ENCODE assay signal across 12 cellular contexts in genomic region chr1:198024782-198025181, GRCh38.
DNase-seq lines count a peak whose midpoint lies in the region; ATAC-seq and TF ChIP-seq lines count a peak whose summit lies in the region.
"Had no signal": no experiment of that assay in that cellular context is flagged by ENCODE, and none has a peak within 500 bp of the region (broad histone marks: within the 10 kb centered on the region; RNA-seq: fewer than 3 reads in every experiment).

No MANE protein-coding gene starts in this region.

- H3K27me3 ChIP-seq in CD4-positive, alpha-beta T cell (ENCODE audit: control insufficient read depth, insufficient read depth, low read length), result no peaks in the 10 kb centered on the region

- H3K36me3 Mint-ChIP-seq in activated naive CD4-positive, alpha-beta T cell treated with anti-CD3 and anti-CD28 coated beads, Interleukin-2, amount 50 U/mL, for 72 hours, result no peaks in the 10 kb centered on the region
- H3K36me3 Mint-ChIP-seq in CD4-positive, alpha-beta T cell (ENCODE audit: low read depth), result no peaks in the 10 kb centered on the region
- H3K36me3 Mint-ChIP-seq: activated CD4-positive, alpha-beta memory T cell treated with anti-CD3 and anti-CD28 coated beads for 36 hours had no signal

- H3K9me3 ChIP-seq in CD4-positive, alpha-beta T cell (ENCODE audit: control insufficient read depth, low read length), result no peaks in the 10 kb centered on the region

- H3K4me3 ChIP-seq in epithelial cell of esophagus (ENCODE audit: low read length), result no peak overlapping the region

- H3K27ac Mint-ChIP-seq in activated naive CD4-positive, alpha-beta T cell treated with anti-CD3 and anti-CD28 coated beads, Interleukin-2, amount 50 U/mL, for 72 hours, result no peak overlapping the region
- H3K27ac Mint-ChIP-seq in CD4-positive, alpha-beta T cell, result no peak overlapping the region
- H3K27ac Mint-ChIP-seq: activated CD4-positive, alpha-beta memory T cell treated with anti-CD3 and anti-CD28 coated beads for 36 hours had no signal

- H3K27ac ChIP-seq in CD4-positive, alpha-beta T cell (ENCODE audit: low read depth, low read length), result no peak overlapping the region

- POLR2A ChIA-PET in CD4-positive, alpha-beta T cell (lab: Charles Lee), result interaction anchor here (0.5 kb wide), 1 partner anchor 1148 kb away, joined by 3 read pairs; no protein-coding TSS in a partner anchor

- no peaks in the 10 kb centered on the region for H3K9me3 Mint-ChIP-seq in activated naive CD4-positive, alpha-beta T cell treated with anti-CD3 and anti-CD28 coated beads, Interleukin-2, amount 50 U/mL, for 72 hours
- H3K9me3 Mint-ChIP-seq in CD4-positive, alpha-beta T cell, result no peaks in the 10 kb centered on the region
- H3K9me3 Mint-ChIP-seq: activated CD4-positive, alpha-beta memory T cell treated with anti-CD3 and anti-CD28 coated beads for 36 hours had no signal

- CTCF ChIA-PET in CD4-positive, alpha-beta T cell (lab: Charles Lee), result interaction anchor here (0.5 kb wide), 1 partner anchor 231 kb away, joined by 6 read pairs; no protein-coding TSS in a partner anchor

- TF ChIP-seq CTCF in epithelial cell of esophagus (IDR thresholded peaks at IDR 0.05; ENCODE audit: insufficient read depth, low read depth, low read length, missing control alignments), result no peak
- TF ChIP-seq CTCF in CD4-positive, alpha-beta T cell (IDR thresholded peaks at IDR 0.05), result no peak

- no peak overlapping the region for H3K4me3 Mint-ChIP-seq in CD4-positive, alpha-beta T cell
- H3K4me3 Mint-ChIP-seq: activated CD4-positive, alpha-beta memory T cell treated with anti-CD3 and anti-CD28 coated beads for 36 hours had no signal

- H3K4me1 Mint-ChIP-seq in CD4-positive, alpha-beta T cell (ENCODE audit: low read depth), result no peaks in the 10 kb centered on the region

- no peak for DNase-seq in activated naive CD4-positive, alpha-beta T cell treated with anti-CD3 and anti-CD28 coated beads, Interleukin-2, amount 50 U/mL, for 72 hours (ENCODE audit: low spot score in 2 of 2)
- DNase-seq in activated naive CD4-positive, alpha-beta T cell (lab: John Stamatoyannopoulos, UW), result no peak
- DNase-seq in NCI-H69 (lab: John Stamatoyannopoulos, UW), result peak; percentile 77
- peak; percentile 82 for DNase-seq in epithelial cell of esophagus (ENCODE audit: low read depth)
- peak; percentile 25 for DNase-seq in superior temporal gyrus (ENCODE audit: extremely low spot score)
- no peak for DNase-seq in CD4-positive, alpha-beta T cell
- no peak for DNase-seq in NCI-H1048 (lab: John Stamatoyannopoulos, UW)
- DNase-seq: activated CD4-positive, alpha-beta memory T cell treated with anti-CD3 and anti-CD28 coated beads for 36 hours; AML-193; KBM-7; NCI-H187 had no signal

- peaks cover 5% of the 10 kb centered on the region for H3K27me3 Mint-ChIP-seq in CD4-positive, alpha-beta T cell
- H3K27me3 Mint-ChIP-seq: activated CD4-positive, alpha-beta memory T cell treated with anti-CD3 and anti-CD28 coated beads for 36 hours had no signal

- ATAC-seq in activated naive CD4-positive, alpha-beta T cell treated with anti-CD3 and anti-CD28 coated beads, Interleukin-2, amount 50 U/mL, for 72 hours, result peak; percentile 44 to 70
- ATAC-seq in HG02981 (IDR thresholded peaks at IDR 0.05; ENCODE audit: unreplicated experiment), result no peak
- ATAC-seq in CD4-positive, alpha-beta T cell (ENCODE audit: poor library complexity), result no peak

- intact Hi-C loops in CD4-positive, alpha-beta T cell (cut with DNase I, micrococcal nuclease), result no loop called here

Comparison
In these comparisons a context has a peak if more than half of its experiments do, and no peak if none do; other contexts are left out.
1. ATAC-seq: peak in activated naive CD4-positive, alpha-beta T cell treated with anti-CD3 and anti-CD28 coated beads, Interleukin-2, amount 50 U/mL, for 72 hours (2 of 2); none in HG02981 (single experiment) and CD4-positive, alpha-beta T cell (single experiment).
2. DNase-seq: peak in NCI-H69 (single experiment), epithelial cell of esophagus (single experiment) and superior temporal gyrus (single experiment); none in activated naive CD4-positive, alpha-beta T cell treated with anti-CD3 and anti-CD28 coated beads, Interleukin-2, amount 50 U/mL, for 72 hours (0 of 2), activated naive CD4-positive, alpha-beta T cell (0 of 4), CD4-positive, alpha-beta T cell (0 of 10) and NCI-H1048 (single experiment).